Comparison of ENCODE assay signal across 7 cellular contexts in genomic region chr5:139272471-139273321, GRCh38. TPM values are rescaled to one million over a fixed set of nuclear protein-coding genes. Genes with fewer than 3 reads are reported as not detected.
A peak's percentile ranks its signal among the peaks of the same experiment; 100 is the strongest.
DNase-seq lines count a peak whose midpoint lies in the region; ATAC-seq and TF ChIP-seq lines count a peak whose summit lies in the region.

No MANE protein-coding gene starts in this region.

- H3K27ac Mint-ChIP-seq in activated naive CD4-positive, alpha-beta T cell treated with anti-CD3 and anti-CD28 coated beads, Interleukin-2, amount 50 U/mL, for 24 hours = peak overlapping the region; percentile 80

- no peaks in the 10 kb centered on the region for H3K27me3 Mint-ChIP-seq in activated naive CD4-positive, alpha-beta T cell treated with anti-CD3 and anti-CD28 coated beads, Interleukin-2, amount 50 U/mL, for 24 hours

- H3F3A ChIP-seq in MM.1S (ENCODE audit: insufficient read depth, low read length) = peaks cover 21% of the 10 kb centered on the region

- no peaks in the 10 kb centered on the region for H4K20me1 ChIP-seq in MM.1S (ENCODE audit: insufficient read depth, low read length)

- no peaks in the 10 kb centered on the region for H3K9me2 ChIP-seq in MM.1S (replicated peaks; ENCODE audit: insufficient read depth, low read length)

- H3K27me3 ChIP-seq in MM.1S (replicated peaks; ENCODE audit: insufficient read depth, low read length) (peaks cover 11% of the 10 kb centered on the region), iPS-15b (ENCODE audit: control insufficient read depth, insufficient read depth, low read length) (no peaks in the 10 kb centered on the region), thoracic aorta (replicated peaks; ENCODE audit: insufficient read depth) (no peaks in the 10 kb centered on the region)

- H3K4me3 Mint-ChIP-seq in activated naive CD4-positive, alpha-beta T cell treated with anti-CD3 and anti-CD28 coated beads, Interleukin-2, amount 50 U/mL, for 24 hours = peak overlapping the region; percentile 94

- H3K9me3 ChIP-seq in MM.1S (replicated peaks; ENCODE audit: insufficient read depth, low read length) (no peaks in the 10 kb centered on the region), iPS-15b (ENCODE audit: control insufficient read depth, insufficient read depth, low read length) (no peaks in the 10 kb centered on the region), thoracic aorta (no peaks in the 10 kb centered on the region)

- H3K36me3 ChIP-seq in MM.1S (replicated peaks; ENCODE audit: insufficient read depth, low read length) (no peaks in the 10 kb centered on the region; the same call in 1 of the 2 replicates), iPS-15b (ENCODE audit: control insufficient read depth, insufficient read depth, low read length) (peaks cover 19% of the 10 kb centered on the region), thoracic aorta (no peaks in the 10 kb centered on the region)

- H3K4me2 ChIP-seq in MM.1S (ENCODE audit: low read depth, low read length) = peak overlapping the region; percentile 89

- DNase-seq in GDM1 (lab: John Stamatoyannopoulos, UW) = peak; percentile 52
- peak; percentile 49 for DNase-seq in MM.1S
- DNase-seq in thoracic aorta (ENCODE audit: low spot score) = no peak
- DNase-seq in NCI-H446 (lab: John Stamatoyannopoulos, UW) = no peak
- no peak for DNase-seq in kidney glomerular epithelial cell (lab: John Stamatoyannopoulos, UW)

- no peak overlapping the region for H3K27ac ChIP-seq in MM.1S (ENCODE audit: low read length)
- H3K27ac ChIP-seq in thoracic aorta = peak overlapping the region in 1 of 2 donors; percentile 52

- H3K4me3 ChIP-seq in MM.1S (ENCODE audit: low read length) (0 out of 2 replicates have a peak overlapping the region, but pooled peaks have one; percentile 91), iPS-15b (ENCODE audit: low read depth, low read length) (peak overlapping the region; percentile 99), thoracic aorta (peak overlapping the region; percentile 80)

- ATAC-seq in thoracic aorta (ENCODE audit: insufficient number of reproducible peaks, low FRiP score, low read depth) = no peak

- peaks cover 19% of the 10 kb centered on the region for H3K36me3 Mint-ChIP-seq in activated naive CD4-positive, alpha-beta T cell treated with anti-CD3 and anti-CD28 coated beads, Interleukin-2, amount 50 U/mL, for 24 hours

- peaks cover 51% of the 10 kb centered on the region for H3K4me1 ChIP-seq in MM.1S (ENCODE audit: low read length)
- peaks cover 3% of the 10 kb centered on the region for H3K4me1 ChIP-seq in iPS-15b (ENCODE audit: control insufficient read depth, insufficient read depth, low read length)
- peaks cover 10 to 25% of the 10 kb centered on the region in 2 donors for H3K4me1 ChIP-seq in thoracic aorta (ENCODE audit: control insufficient read depth in 1 of 2, low read depth in 2 of 2)

- H3K9me3 Mint-ChIP-seq in activated naive CD4-positive, alpha-beta T cell treated with anti-CD3 and anti-CD28 coated beads, Interleukin-2, amount 50 U/mL, for 24 hours = no peaks in the 10 kb centered on the region

- no peak overlapping the region; the same call in 1 of the 2 replicates for H3K9ac ChIP-seq in MM.1S (ENCODE audit: low read length)
- no peak overlapping the region for H3K9ac ChIP-seq in iPS-15b (ENCODE audit: low read depth, low read length)

- H3K79me2 ChIP-seq in MM.1S (ENCODE audit: low read length) = peaks cover 36% of the 10 kb centered on the region

- TF ChIP-seq CTCF in MM.1S (IDR thresholded peaks at IDR 0.05; ENCODE audit: low read length) (no peak), thoracic aorta (IDR thresholded peaks at IDR 0.05) (no peak)

- H3K4me1 Mint-ChIP-seq in activated naive CD4-positive, alpha-beta T cell treated with anti-CD3 and anti-CD28 coated beads, Interleukin-2, amount 50 U/mL, for 24 hours = peaks cover 40% of the 10 kb centered on the region

- H2AFZ ChIP-seq in MM.1S (ENCODE audit: low read length) = 0 out of 2 replicates have a peak overlapping the region, but pooled peaks have one; percentile 10

RNA-seq across cellular contexts. Expression of gene MATR3, which starts 20.8 kb away (rescaled TPM):
- 100 to 1,000 TPM; 194 to 264 TPM for total RNA-seq in thoracic aorta

Comparison
In these comparisons a context has a peak if more than half of its experiments do, and no peak if none do; other contexts are left out.
1. DNase-seq: peak in GDM1 (single experiment) and MM.1S (single experiment); none in thoracic aorta (single experiment), NCI-H446 (0 of 2) and kidney glomerular epithelial cell (single experiment).
2. Peak in every context shown above with its lines, with median percentiles within 50 percentile points of each other: H3K4me3 ChIP-seq.